Comparison of ENCODE assay signal across 21 cellular contexts in genomic region chr18:73240899-73241298, GRCh38.
"Had no signal": no experiment of that assay in that cellular context is flagged by ENCODE, and none has a peak within 500 bp of the region (broad histone marks: within the 10 kb centered on the region; RNA-seq: fewer than 3 reads in every experiment).

No MANE protein-coding gene starts in this region.

- H3K36me3 ChIP-seq: lower lobe of right lung, ovary, sigmoid colon, stomach, thyroid gland, vagina had no signal

- H3K4me1 ChIP-seq: lower lobe of right lung, psoas muscle, sigmoid colon, stomach, thyroid gland, vagina had no signal

- H3K27me3 ChIP-seq: ovary, sigmoid colon, stomach, thyroid gland, vagina had no signal

- ATAC-seq: effector memory CD8-positive, alpha-beta T cell; left ventricle myocardium superior; lower lobe of right lung; natural killer cell; psoas muscle; right cardiac atrium; stimulated activated effector memory CD8-positive, alpha-beta T cell treated with anti-CD3 and anti-CD28 coated beads, Interleukin-12 subunit alpha, Interleukin-12 subunit beta, amount 100 ng/mL, for 72 hours had no signal

- H3K27me3 Mint-ChIP-seq: effector memory CD8-positive, alpha-beta T cell had no signal

- H3K9me3 ChIP-seq: lower lobe of right lung, ovary, psoas muscle, sigmoid colon, thyroid gland, vagina had no signal

- DNase-seq: effector memory CD8-positive, alpha-beta T cell; hypothalamus; left ventricle myocardium superior; lower lobe of right lung; natural killer cell; occipital lobe; ovary; posterior cingulate gyrus; psoas muscle; right cardiac atrium; sigmoid colon; stimulated activated CD4-positive, alpha-beta T cell treated with anti-CD3 and anti-CD28 coated beads, Interleukin-2, amount 100 ng/mL, for 24 hours; stimulated activated CD4-positive, alpha-beta T cell treated with anti-CD3 and anti-CD28 coated beads, Interleukin-4, amount 100 ng/mL, for 24 hours; stimulated activated naive CD4-positive, alpha-beta T cell treated with Interleukin-2 at 50 U/mL for 16 hours; stomach; thyroid gland; trophoblast cell had no signal

- H3K4me3 ChIP-seq: lower lobe of right lung, ovary, psoas muscle, sigmoid colon, stomach, thyroid gland, vagina had no signal

- H3K4me1 Mint-ChIP-seq: natural killer cell; stimulated activated effector memory CD8-positive, alpha-beta T cell treated with anti-CD3 and anti-CD28 coated beads, Interleukin-12 subunit alpha, Interleukin-12 subunit beta, amount 100 ng/mL, for 72 hours had no signal

- FAIRE-seq: frontal cortex, keratinocyte had no signal

- H3K4me3 Mint-ChIP-seq: effector memory CD8-positive, alpha-beta T cell; natural killer cell; stimulated activated effector memory CD8-positive, alpha-beta T cell treated with anti-CD3 and anti-CD28 coated beads, Interleukin-12 subunit alpha, Interleukin-12 subunit beta, amount 100 ng/mL, for 72 hours had no signal

- H3K27ac Mint-ChIP-seq: effector memory CD8-positive, alpha-beta T cell; natural killer cell; stimulated activated effector memory CD8-positive, alpha-beta T cell treated with anti-CD3 and anti-CD28 coated beads, Interleukin-12 subunit alpha, Interleukin-12 subunit beta, amount 100 ng/mL, for 72 hours had no signal

- H3K36me3 Mint-ChIP-seq: natural killer cell; stimulated activated effector memory CD8-positive, alpha-beta T cell treated with anti-CD3 and anti-CD28 coated beads, Interleukin-12 subunit alpha, Interleukin-12 subunit beta, amount 100 ng/mL, for 72 hours had no signal

- H3K27ac ChIP-seq: lower lobe of right lung, ovary, psoas muscle, sigmoid colon, stomach, thyroid gland, vagina had no signal
